18 cellular contexts compared by ENCODE assay signal in genomic region chr6:163630575-163630974, GRCh38.
DNase-seq lines count a peak whose midpoint lies in the region; FAIRE-seq and TF ChIP-seq lines count a peak whose summit lies in the region.
"Had no signal": no experiment of that assay in that cellular context is flagged by ENCODE, and none has a peak within 500 bp of the region (broad histone marks: within the 10 kb centered on the region; RNA-seq: fewer than 3 reads in every experiment).

No MANE protein-coding gene starts in this region.

- no peak overlapping the region for H2BK15ac ChIP-seq in H1 (ENCODE audit: low read length)

- CTCF ChIA-PET in H1 (lab: Charles Lee; ENCODE audit: partially characterized antibody), result no interaction called here

- H3K27me3 ChIP-seq in left ventricle myocardium inferior (ENCODE audit: low read depth), result peaks cover 32% of the 10 kb centered on the region
- H3K27me3 ChIP-seq in right atrium auricular region, result no peaks in the 10 kb centered on the region
- no peaks in the 10 kb centered on the region for H3K27me3 ChIP-seq in H1 (replicated peaks in 1 of 4; ENCODE audit: control insufficient read depth in 3 of 4, extremely low read depth in 1 of 4, insufficient read depth in 3 of 4, low read length in 3 of 4)
- H3K27me3 ChIP-seq in spleen (replicated peaks in 1 of 7), result peaks cover 0 to 25% (median 17%) of the 10 kb centered on the region in 7 donors

- no peak overlapping the region for H3K56ac ChIP-seq in H1 (replicated peaks; ENCODE audit: insufficient read length, low read depth, low read length)

- H4K8ac ChIP-seq in H1 (ENCODE audit: extremely low read depth, insufficient read depth, low read length), result no peak overlapping the region; the same call in 1 of the 2 replicates

- H2AFZ ChIP-seq in H1 (ENCODE audit: low read length), result no peak overlapping the region; the same call in 1 of the 2 replicates

- no peak for FAIRE-seq in H1 (lab: Jason Lieb, UNC)
- FAIRE-seq: D721Med, GM12892, GM18507, HepG2 had no signal

- no peak overlapping the region for H3K27ac ChIP-seq in left ventricle myocardium inferior (replicated peaks)
- no peak overlapping the region for H3K27ac ChIP-seq in right atrium auricular region
- H3K27ac ChIP-seq in H1 (ENCODE audit: low read depth, low read length), result no peak overlapping the region
- no peak overlapping the region for H3K27ac ChIP-seq in spleen
- H3K27ac ChIP-seq: C4-2B had no signal

- H3K9me3 ChIP-seq in left ventricle myocardium inferior (replicated peaks) (peaks cover 8% of the 10 kb centered on the region), right atrium auricular region (peaks cover 0 to 13% of the 10 kb centered on the region in 2 donors), H1 (ENCODE audit: insufficient read depth in 2 of 2, low read depth in 1 of 2, low read length in 1 of 2) (peaks cover 3 to 12% of the 10 kb centered on the region in 2 experiments; a peak in 1 of 4 replicates), spleen (peaks cover 0 to 29% (median 2%) of the 10 kb centered on the region in 8 donors)
- H3K9me3 ChIP-seq: Caco-2 had no signal

- H3K9ac ChIP-seq in H1 (replicated peaks in 1 of 4; ENCODE audit: extremely low read depth in 1 of 4, low read depth in 3 of 4, low read length in 3 of 4), result no peak overlapping the region

- H3K23ac ChIP-seq in H1 (ENCODE audit: insufficient read length), result no peak overlapping the region

- TF ChIP-seq CTCF in left ventricle myocardium inferior (IDR thresholded peaks at IDR 0.05; ENCODE audit: borderline replicate concordance) (no peak), right atrium auricular region (IDR thresholded peaks at IDR 0.05) (no peak), H1 (IDR thresholded peaks at IDR 0.05; ENCODE audit: control extremely low read depth in 1 of 3, insufficient read depth in 1 of 3, low read depth in 1 of 3, low read length in 3 of 3) (no peak), spleen (IDR thresholded peaks at IDR 0.05 in 8 of 11, conservative IDR thresholded peaks at IDR 0.05 in 3 of 11) (no peak)

- H4K20me1 ChIP-seq in H1 (replicated peaks in 1 of 2; ENCODE audit: control insufficient read depth in 1 of 2, insufficient read depth in 2 of 2, low read length in 2 of 2), result peaks cover 0 to 2% of the 10 kb centered on the region in 2 experiments

- H2BK5ac ChIP-seq in H1 (ENCODE audit: low read depth, low read length), result no peak overlapping the region

- H3K79me2 ChIP-seq in H1 (ENCODE audit: control insufficient read depth in 1 of 2, insufficient read depth in 2 of 2, low read length in 2 of 2), result no peaks in the 10 kb centered on the region; a peak in 1 of 4 replicates

- no peaks in the 10 kb centered on the region for H3K79me1 ChIP-seq in H1 (ENCODE audit: low read depth, low read length)

- H3K18ac ChIP-seq in H1 (ENCODE audit: extremely low read depth, low read length), result peak overlapping the region; percentile 32; the same call in 1 of the 2 replicates

- peaks cover 3% of the 10 kb centered on the region; the same call in 1 of the 2 replicates for H3K23me2 ChIP-seq in H1 (ENCODE audit: low read depth, low read length)

- no peak for TF ChIP-seq EP300 in H1 (IDR thresholded peaks at IDR 0.05; ENCODE audit: borderline replicate concordance in 1 of 2, low read depth in 2 of 2, low read length in 2 of 2)

- H2AK5ac ChIP-seq in H1 (ENCODE audit: low read depth, low read length), result no peak overlapping the region

- H3K4me1 ChIP-seq in left ventricle myocardium inferior (no peaks in the 10 kb centered on the region), right atrium auricular region (peaks cover 0 to 6% of the 10 kb centered on the region in 2 donors), H1 (replicated peaks in 1 of 4; ENCODE audit: control insufficient read depth in 3 of 4, insufficient read depth in 4 of 4, low read length in 3 of 4) (peaks cover under 1 to 12% (median 8%) of the 10 kb centered on the region in 4 experiments; a peak in 5 of 7 replicates), spleen (no peaks in the 10 kb centered on the region)
- H3K4me1 ChIP-seq: Caco-2 had no signal

- POLR2A ChIA-PET in H1 (lab: Charles Lee; ENCODE audit: partially characterized antibody), result no interaction called here

- no peak overlapping the region for H2BK12ac ChIP-seq in H1 (ENCODE audit: low read depth, low read length)

- intact Hi-C loops in left ventricle myocardium inferior (cut with micrococcal nuclease) (no loop called here), posterior vena cava (cut with DNase I) (no loop called here), spleen (cut with DNase I; ENCODE audit: low total_unique reads) (no loop called here)

- H3K14ac ChIP-seq in H1 (ENCODE audit: insufficient read length), result no peak overlapping the region

- H4K91ac ChIP-seq in H1 (replicated peaks; ENCODE audit: insufficient read length, low read length), result no peak overlapping the region

- H4K5ac ChIP-seq in H1 (ENCODE audit: insufficient read length, low read depth, low read length), result no peak overlapping the region

- DNase-seq in left ventricle myocardium inferior (no peak), right atrium auricular region (ENCODE audit: low spot score) (no peak), H1 (ENCODE audit: low read depth in 1 of 2, low spot score in 2 of 2) (no peak), posterior vena cava (ENCODE audit: low spot score) (peak; percentile 81), spleen (no peak), Ammon's horn (ENCODE audit: low spot score) (no peak), SW480 (ENCODE audit: low spot score) (no peak)
- DNase-seq: Caco-2; CD4-positive, alpha-beta T cell; DMS79; GDM1; GOT3; H9 had no signal

- H3K4me3 ChIP-seq in left ventricle myocardium inferior, result peak overlapping the region; percentile 37
- peak overlapping the region in 1 of 2 donors; percentile 19 for H3K4me3 ChIP-seq in right atrium auricular region
- no peak overlapping the region for H3K4me3 ChIP-seq in H1 (ENCODE audit: extremely low read depth in 1 of 4, insufficient read depth in 2 of 4, low read depth in 3 of 4, low read length in 4 of 4)
- H3K4me3 ChIP-seq in spleen, result no peak overlapping the region

- no peak for TF ChIP-seq RAD21 in H1 (IDR thresholded peaks at IDR 0.05 in 1 of 2, conservative IDR thresholded peaks at IDR 0.05 in 1 of 2; ENCODE audit: low read depth in 2 of 2, low read length in 2 of 2)

- H3K4ac ChIP-seq in H1 (replicated peaks; ENCODE audit: insufficient read length, low read depth, low read length), result no peak overlapping the region

- H3K36me3 ChIP-seq in left ventricle myocardium inferior (no peaks in the 10 kb centered on the region), right atrium auricular region (no peaks in the 10 kb centered on the region), H1 (ENCODE audit: control insufficient read depth in 2 of 4, insufficient read depth in 4 of 4, low read length in 3 of 4) (no peaks in the 10 kb centered on the region), spleen (no peaks in the 10 kb centered on the region)

- H2BK20ac ChIP-seq in H1 (ENCODE audit: low read length), result no peak overlapping the region

- H3K4me2 ChIP-seq in H1 (ENCODE audit: insufficient read depth in 1 of 2, low read depth in 2 of 2, low read length in 2 of 2), result no peak overlapping the region

- WGBS in H1 (ENCODE audit: extremely low coverage in 1 of 2, insufficient coverage in 1 of 2, insufficient read length in 1 of 2, insufficient replicate concordance in 2 of 2, low coverage in 1 of 2, low lambda C conversion rate in 2 of 2, missing lambda C conversion rate in 1 of 2), 2 experiments, result 96% methylated on average over 32 of the region's 34 CpGs; no CpG with 5 or more reads in 1 of the 2 experiments
- 16 to 43% (median 18%) methylated on average over 26 to 34 of the region's 34 CpGs for WGBS in spleen, 5 donors

- no peak overlapping the region for H2BK120ac ChIP-seq in H1 (replicated peaks; ENCODE audit: low read depth, low read length)

- no peak for TF ChIP-seq POLR2A in H1 (IDR thresholded peaks at IDR 0.05; ENCODE audit: control extremely low read depth in 1 of 2, low read depth in 2 of 2, low read length in 2 of 2)
- no peak for TF ChIP-seq POLR2A in spleen (IDR thresholded peaks at IDR 0.05)

TF ChIP-seq in H1, 55 proteins besides CTCF, POLR2A, EP300 and RAD21:
- TF ChIP-seq CBX5 (IDR thresholded peaks at IDR 0.05; ENCODE audit: low read depth, low read length) (no peak), BCL11A (IDR thresholded peaks at IDR 0.05; ENCODE audit: low read depth in 2 of 2, low read length in 2 of 2) (no peak), CHD1 (IDR thresholded peaks at IDR 0.05; ENCODE audit: low read depth, low read length) (no peak), MAFK (IDR thresholded peaks at IDR 0.05; ENCODE audit: low read depth, low read length) (no peak), TEAD4 (IDR thresholded peaks at IDR 0.05; ENCODE audit: low read depth, low read length) (no peak)
